10 cellular contexts compared by ENCODE assay signal in the genomic region with DNA sequence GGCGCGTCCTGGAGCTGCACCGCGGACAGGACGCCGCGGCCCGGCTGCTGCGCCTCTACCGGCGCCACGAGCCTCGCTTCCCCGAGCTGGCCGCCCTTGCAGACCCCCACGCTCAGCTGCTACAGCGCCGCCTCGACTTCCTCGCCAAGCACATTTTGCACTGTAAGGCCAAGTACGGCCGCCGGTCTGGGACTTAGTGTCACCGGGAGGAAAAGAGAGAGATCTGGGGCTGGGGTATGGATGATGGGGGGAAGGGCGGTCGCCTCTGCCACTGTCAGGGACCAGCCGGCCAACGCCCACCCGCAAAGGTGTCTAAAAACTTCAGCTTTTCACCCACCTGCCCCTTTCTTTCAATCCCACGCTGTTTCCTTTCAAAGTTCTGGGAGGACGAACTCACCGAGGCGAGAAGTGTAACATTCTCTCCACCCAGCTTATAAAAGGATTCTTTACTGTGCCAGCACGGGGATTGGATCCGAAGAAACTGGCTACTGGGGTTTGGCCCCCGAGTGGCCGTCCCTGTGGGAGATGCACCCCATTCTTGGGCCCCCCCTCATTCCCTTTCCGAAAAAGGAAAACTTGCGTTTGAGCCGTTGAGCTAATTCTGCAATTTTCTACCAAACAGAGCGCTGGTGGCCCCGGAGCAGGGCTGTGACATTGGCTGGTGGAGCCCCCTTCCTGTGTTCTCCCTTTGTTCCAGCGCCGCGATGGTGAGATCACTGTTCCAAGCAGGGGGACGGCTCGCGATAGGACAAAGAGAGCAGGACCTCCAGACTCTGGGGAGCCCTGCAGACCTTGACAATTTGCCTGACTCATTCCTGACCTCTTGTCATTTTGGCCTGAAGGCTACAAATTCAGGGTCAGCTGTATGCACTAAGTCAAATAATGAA.
DNase-seq lines count a peak whose midpoint lies in the region; ATAC-seq, FAIRE-seq and TF ChIP-seq lines count a peak whose summit lies in the region.
"Had no signal": no experiment of that assay in that cellular context is flagged by ENCODE, and none has a peak within 500 bp of the region (broad histone marks: within the 10 kb centered on the region; RNA-seq: fewer than 3 reads in every experiment).

No MANE protein-coding gene starts in this region.

- peak; percentile 58 for DNase-seq in DMS 273 (lab: John Stamatoyannopoulos, UW; ENCODE audit: unreplicated experiment)
- no peak for DNase-seq in DMS 273 treated with DMSO at 0.1 percent for 48 hours (lab: John Stamatoyannopoulos, UW)
- peak; percentile 34 for DNase-seq in RWPE1 (ENCODE audit: low spot score)
- peak; percentile 32 for DNase-seq in midbrain (lab: John Stamatoyannopoulos, UW)
- DNase-seq in NCI-H2029 (lab: John Stamatoyannopoulos, UW) = no peak
- DNase-seq in GM19239 (ENCODE audit: insufficient read length, low spot score) = no peak

- no peak for FAIRE-seq in GM19239 (lab: Jason Lieb, UNC)
- FAIRE-seq: A204.1 had no signal

- POLR2A ChIA-PET in RWPE1 (lab: Yijun Ruan, JAX; ENCODE audit: low non-redundant PET) = interaction anchor here (1.1 kb wide), 1 partner anchor 42 kb away, joined by 3 read pairs; a partner anchor contains a TSS

- peak overlapping the region; percentile 37 for H3K4me3 ChIP-seq in endocrine pancreas (ENCODE audit: control insufficient read depth, insufficient read depth, low read length)

- H3K27me3 ChIP-seq in endocrine pancreas (ENCODE audit: control insufficient read depth, insufficient read depth, low read length) = no peaks in the 10 kb centered on the region

- no peaks in the 10 kb centered on the region for H3K36me3 ChIP-seq in endocrine pancreas (ENCODE audit: control insufficient read depth, insufficient read depth, low read length)
- H3K36me3 ChIP-seq: thyroid gland had no signal

- no peaks in the 10 kb centered on the region for H3K9me3 ChIP-seq in endocrine pancreas (ENCODE audit: control insufficient read depth, low read length)
- H3K9me3 ChIP-seq: thyroid gland had no signal

- CTCF ChIA-PET in RWPE1 (lab: Yijun Ruan, JAX) = interaction anchor here (0.6 to 3.3 kb wide), 10 partner anchors 57 to 646 kb away, joined by 3 to 10 read pairs (median 4); no protein-coding TSS in a partner anchor

- no peak for TF ChIP-seq CTCF in RWPE1 (conservative IDR thresholded peaks at IDR 0.05; ENCODE audit: low read depth)

- ATAC-seq in HG02588 (IDR thresholded peaks at IDR 0.05; ENCODE audit: unreplicated experiment) = peak; percentile 20

- H3K4me1 ChIP-seq in endocrine pancreas (ENCODE audit: control insufficient read depth, insufficient read depth, low read length) = peaks cover 6% of the 10 kb centered on the region

- H3K9ac ChIP-seq in endocrine pancreas (ENCODE audit: control insufficient read depth, insufficient read depth, low read length) = peak overlapping the region; percentile 54

- peak overlapping the region; percentile 99 for H3K27ac ChIP-seq in RWPE1

Comparison
In these comparisons a context has a peak if more than half of its experiments do, and no peak if none do; other contexts are left out.
1. DNase-seq: peak in DMS 273 (single experiment), RWPE1 (single experiment) and midbrain (single experiment); none in DMS 273 treated with DMSO at 0.1 percent for 48 hours (single experiment), NCI-H2029 (single experiment) and GM19239 (single experiment).